8 cellular contexts compared by ENCODE assay signal in the genomic region with DNA sequence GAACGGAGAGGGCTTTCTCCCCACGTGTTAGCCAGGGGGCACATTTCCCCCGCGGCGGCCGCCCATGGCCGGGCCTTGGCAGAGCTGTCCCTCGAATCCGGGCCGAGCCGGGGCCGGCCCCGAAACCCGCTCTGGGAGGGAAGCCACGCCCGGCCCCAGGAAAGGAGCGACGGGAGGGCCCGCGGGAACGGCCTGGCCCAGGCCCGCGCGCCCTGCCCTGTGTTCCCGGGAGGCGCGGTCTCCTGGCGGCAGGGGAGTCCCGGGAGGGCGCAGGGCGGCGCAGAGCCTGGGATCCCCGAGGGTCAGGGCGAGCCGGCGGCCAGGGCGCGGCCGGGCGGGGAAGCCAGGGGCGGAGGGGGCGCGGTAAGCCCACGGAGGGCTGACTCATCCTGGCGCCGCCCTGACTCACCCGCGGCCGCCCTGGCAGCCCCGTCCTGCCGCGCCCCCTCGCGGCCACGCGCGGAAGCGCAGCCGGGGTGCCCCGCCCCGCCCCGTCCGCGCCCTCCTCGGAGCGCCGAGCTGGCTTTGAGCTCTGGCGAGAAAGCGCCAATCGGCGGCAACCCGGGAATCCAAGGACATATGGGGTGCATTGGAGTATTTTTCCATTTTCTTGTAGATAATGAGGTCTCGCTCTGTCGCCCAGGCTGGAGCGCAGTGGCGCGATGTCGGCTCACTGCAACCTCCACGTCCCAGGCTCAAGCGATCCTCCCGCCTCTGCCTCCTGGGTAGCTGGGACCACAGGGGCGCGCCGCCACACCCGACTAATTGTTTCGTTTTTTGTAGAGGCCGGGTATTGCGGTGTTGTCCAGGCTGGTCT. TPM values are rescaled to one million over a fixed set of nuclear protein-coding genes. Genes with fewer than 3 reads are reported as not detected.
A peak's percentile ranks its signal among the peaks of the same experiment; 100 is the strongest.
DNase-seq lines count a peak whose midpoint lies in the region; ATAC-seq and TF ChIP-seq lines count a peak whose summit lies in the region.

No MANE protein-coding gene starts in this region.

- H3K23ac ChIP-seq in mesenchymal stem cell (ENCODE audit: low read length in 2 of 2) = no peak overlapping the region

- H3K27ac Mint-ChIP-seq in effector memory CD8-positive, alpha-beta T cell = no peak overlapping the region

- no peak for TF ChIP-seq POLR2A in GM18505 (IDR thresholded peaks at IDR 0.05; ENCODE audit: borderline replicate concordance, extremely low read depth, insufficient read depth, insufficient read length)

- peak overlapping the region; percentile 94 for H2BK120ac ChIP-seq in mesenchymal stem cell (ENCODE audit: low read depth, low read length)

- H2BK5ac ChIP-seq in mesenchymal stem cell (ENCODE audit: low read depth, low read length, poor library complexity, severe bottlenecking) = peak overlapping the region; percentile 67

- peak overlapping the region; percentile 74 for H2AFZ ChIP-seq in ACC112 (ENCODE audit: low read length, unreplicated experiment)
- peak overlapping the region; percentile 30 for H2AFZ ChIP-seq in mesenchymal stem cell (ENCODE audit: low read depth, low read length)

- peak overlapping the region; percentile 88 to 99 for H2BK12ac ChIP-seq in mesenchymal stem cell (ENCODE audit: low read length in 2 of 2)

- no peaks in the 10 kb centered on the region for H3K36me3 Mint-ChIP-seq in effector memory CD8-positive, alpha-beta T cell (ENCODE audit: insufficient read depth)

- peaks cover 0 to 4% of the 10 kb centered on the region in 2 donors for H3K4me1 Mint-ChIP-seq in effector memory CD8-positive, alpha-beta T cell (ENCODE audit: low read depth in 2 of 2)

- H3K27ac ChIP-seq in ACC112 (ENCODE audit: low read depth, low read length) = peak overlapping the region; percentile 75; the same call in 1 of the 2 replicates
- no peak overlapping the region for H3K27ac ChIP-seq in mesenchymal stem cell (ENCODE audit: low read length, poor library complexity, severe bottlenecking)

- H2AK5ac ChIP-seq in mesenchymal stem cell (ENCODE audit: low read length, severe bottlenecking) = no peak overlapping the region

- H3K18ac ChIP-seq in mesenchymal stem cell (ENCODE audit: low read depth in 1 of 2, low read length in 2 of 2) = peak overlapping the region; percentile 82 to 92

- peak overlapping the region; percentile 29 to 90 for H3K4ac ChIP-seq in mesenchymal stem cell (ENCODE audit: low read depth in 1 of 2, low read length in 2 of 2)

- DNase-seq in NCI-H526 treated with DMSO at 0.1 percent for 48 hours (lab: John Stamatoyannopoulos, UW) (peak; percentile 44), mesenchymal stem cell (peak; percentile 81)
- DNase-seq in activated CD8-positive, alpha-beta memory T cell treated with anti-CD3 and anti-CD28 coated beads for 4 hours (ENCODE audit: low read depth in 2 of 2) = peak; percentile 55 to 71
- DNase-seq in effector memory CD8-positive, alpha-beta T cell = peak; percentile 78 to 91 (median 87)
- peak; percentile 61 for DNase-seq in stimulated activated CD8-positive, alpha-beta memory T cell treated with anti-CD3 and anti-CD28 coated beads, Interleukin-12 subunit alpha, Interleukin-12 subunit beta, amount 100 ng/mL, for 1 hour (ENCODE audit: low read depth)

- H3K27me3 ChIP-seq in ACC112 (ENCODE audit: insufficient read depth, low read length) (no peaks in the 10 kb centered on the region), mesenchymal stem cell (ENCODE audit: control insufficient read depth in 1 of 2, insufficient read depth in 1 of 2, low read length in 2 of 2) (peaks cover 0 to 8% of the 10 kb centered on the region in 2 experiments)

- peak overlapping the region; percentile 84 for H3K4me2 ChIP-seq in mesenchymal stem cell (ENCODE audit: low read length, poor library complexity, severe bottlenecking)

- no peaks in the 10 kb centered on the region for H3K79me2 ChIP-seq in ACC112 (ENCODE audit: control insufficient read depth, insufficient read depth, low read length, unreplicated experiment)

- H3K9me3 Mint-ChIP-seq in effector memory CD8-positive, alpha-beta T cell = no peaks in the 10 kb centered on the region

- H3K36me3 ChIP-seq in ACC112 (ENCODE audit: insufficient read depth, low read length) = no peaks in the 10 kb centered on the region
- H3K36me3 ChIP-seq in mesenchymal stem cell (ENCODE audit: control insufficient read depth in 1 of 2, insufficient read depth in 2 of 2, low read depth in 1 of 2, low read length in 2 of 2) = no peaks in the 10 kb centered on the region

- peak overlapping the region; percentile 44 to 88 for H3K14ac ChIP-seq in mesenchymal stem cell (ENCODE audit: low read length in 2 of 2)

- H3K4me3 ChIP-seq in ACC112 (ENCODE audit: low read depth, low read length) (peak overlapping the region; percentile 69), mesenchymal stem cell (ENCODE audit: insufficient read depth in 1 of 2, low read depth in 1 of 2, low read length in 2 of 2) (peak overlapping the region; percentile 69 to 70)

- H3K4me1 ChIP-seq in ACC112 (ENCODE audit: control insufficient read depth, insufficient read depth, low read length, unreplicated experiment) (peaks cover 36% of the 10 kb centered on the region), mesenchymal stem cell (ENCODE audit: control insufficient read depth, insufficient read depth, low read depth, low read length) (peaks cover 33% of the 10 kb centered on the region)

- peak overlapping the region; percentile 87 for H4K91ac ChIP-seq in mesenchymal stem cell (ENCODE audit: low read length)

- H4K8ac ChIP-seq in mesenchymal stem cell (ENCODE audit: low read length) = peak overlapping the region; percentile 91

- peak overlapping the region; percentile 87 for H3K9ac ChIP-seq in mesenchymal stem cell (ENCODE audit: low read length)

- no peaks in the 10 kb centered on the region for H3K79me1 ChIP-seq in mesenchymal stem cell (replicated peaks; ENCODE audit: low read length, poor library complexity, severe bottlenecking)

- peak; percentile 86 for ATAC-seq in GM18505 (IDR thresholded peaks at IDR 0.05; ENCODE audit: unreplicated experiment)
- ATAC-seq in HG03064 (IDR thresholded peaks at IDR 0.05; ENCODE audit: low read depth, unreplicated experiment) = peak; percentile 70
- ATAC-seq in effector memory CD8-positive, alpha-beta T cell (replicated peaks) = peak; percentile 97

- peak overlapping the region; percentile 87 for H2BK15ac ChIP-seq in mesenchymal stem cell (ENCODE audit: low read depth, poor library complexity, severe bottlenecking)

- WGBS in mesenchymal stem cell = 16% methylated on average over 67 of the region's 88 CpGs

- peaks cover 51 to 71% of the 10 kb centered on the region in 2 donors for H3K27me3 Mint-ChIP-seq in effector memory CD8-positive, alpha-beta T cell

- H3K4me3 Mint-ChIP-seq in effector memory CD8-positive, alpha-beta T cell = peak overlapping the region; percentile 64 to 81

- no peaks in the 10 kb centered on the region for H3K9me3 ChIP-seq in mesenchymal stem cell (ENCODE audit: control insufficient read depth, low read length)

RNA-seq across cellular contexts. Expression of a gene that starts 31.8 kb away (rescaled TPM):
- polyA plus RNA-seq in mesenchymal stem cell (2013, experiment 1 of 2) = 0.15 TPM
- polyA plus RNA-seq in mesenchymal stem cell (2013, experiment 2 of 2) = 0.23 TPM
